ENCODE assay signal across 8 cellular contexts in genomic region chrX:131812847-131813825, GRCh38.
A peak's percentile ranks its signal among the peaks of the same experiment; 100 is the strongest.
DNase-seq lines count a peak whose midpoint lies in the region; ATAC-seq and FAIRE-seq lines count a peak whose summit lies in the region.

No MANE protein-coding gene starts in this region.

- no peaks in the 10 kb centered on the region for H3K4me1 ChIP-seq in right cardiac atrium (ENCODE audit: control insufficient read depth, insufficient read depth, low read length)

- H3K27me3 ChIP-seq in right cardiac atrium (ENCODE audit: control insufficient read depth, insufficient read depth): no peaks in the 10 kb centered on the region

- ATAC-seq in HG02678 (IDR thresholded peaks at IDR 0.05; ENCODE audit: unreplicated experiment) (peak; percentile 85), right cardiac atrium (peak; percentile 47 to 94)

- peak overlapping the region; percentile 78 for H3K27ac ChIP-seq in right cardiac atrium (ENCODE audit: low read length)

- no peaks in the 10 kb centered on the region for H3K9me3 ChIP-seq in right cardiac atrium (ENCODE audit: control insufficient read depth, low read length)

- 58% methylated on average over 11 of the region's 11 CpGs for WGBS in right cardiac atrium

- DNase-seq in GM18507 (ENCODE audit: extremely low spot score, insufficient read length, low read depth) (no peak), OCI-M1 (lab: John Stamatoyannopoulos, UW) (peak; percentile 93), right cardiac atrium (peak; percentile 42 to 84 (median 62)), NCI-H82 (lab: John Stamatoyannopoulos, UW) (no peak), cortex of kidney (lab: John Stamatoyannopoulos, UW) (no peak)
- DNase-seq in activated naive CD4-positive, alpha-beta T cell (lab: John Stamatoyannopoulos, UW): peak; percentile 3 to 77 (median 47)
- DNase-seq in stimulated activated CD4-positive, alpha-beta T cell treated with anti-CD3 and anti-CD28 coated beads, Interleukin-2, amount 100 ng/mL, for 24 hours: peak; percentile 47 to 69

- FAIRE-seq in GM18507 (lab: Jason Lieb, UNC): peak; percentile 84

- intact Hi-C loops in right cardiac atrium (cut with DNase I): loop anchor here in 1 of 4 donors (10.0 kb wide), 1 partner anchor 48 kb away; no protein-coding TSS in a partner anchor

- H3K4me3 ChIP-seq in right cardiac atrium (ENCODE audit: low read length): peak overlapping the region; percentile 47

Comparison
In these comparisons a context has a peak if more than half of its experiments do, and no peak if none do; other contexts are left out.
1. DNase-seq: peak in OCI-M1 (single experiment), activated naive CD4-positive, alpha-beta T cell (4 of 4), right cardiac atrium (3 of 3) and stimulated activated CD4-positive, alpha-beta T cell treated with anti-CD3 and anti-CD28 coated beads, Interleukin-2, amount 100 ng/mL, for 24 hours (2 of 2); none in GM18507 (single experiment), NCI-H82 (single experiment) and cortex of kidney (single experiment).